Comparison of ENCODE assay signal across 10 cellular contexts in genomic region chr19:17090501-17091074, GRCh38. TPM values are rescaled to one million over a fixed set of nuclear protein-coding genes. Genes with fewer than 3 reads are reported as not detected.
DNase-seq lines count a peak whose midpoint lies in the region; ATAC-seq and TF ChIP-seq lines count a peak whose summit lies in the region.
"Had no signal": no experiment of that assay in that cellular context is flagged by ENCODE, and none has a peak within 500 bp of the region (broad histone marks: within the 10 kb centered on the region; RNA-seq: fewer than 3 reads in every experiment).

No MANE protein-coding gene starts in this region.

- no peak overlapping the region for H3K4me3 ChIP-seq in fibroblast of lung (replicated peaks in 1 of 4; ENCODE audit: control extremely low read depth in 1 of 4, insufficient read depth in 1 of 4, low read depth in 3 of 4, low read length in 4 of 4)
- no peak overlapping the region for H3K4me3 ChIP-seq in neural progenitor cell
- H3K4me3 ChIP-seq: heart right ventricle had no signal

- H3K27ac Mint-ChIP-seq in HFFc6 (peak overlapping the region; percentile 97), neural progenitor cell (no peak overlapping the region)
- H3K27ac Mint-ChIP-seq in activated CD4-positive, alpha-beta memory T cell treated with anti-CD3 and anti-CD28 coated beads, Interleukin-2, amount 10 ng/mL, durations not matched to agents 7 days and 5 days = peak overlapping the region; percentile 12

- H3K36me3 Mint-ChIP-seq in HFFc6 (ENCODE audit: low read depth) = peaks cover 26% of the 10 kb centered on the region; the same call in 1 of the 2 replicates
- peaks cover 33% of the 10 kb centered on the region for H3K36me3 Mint-ChIP-seq in activated CD4-positive, alpha-beta memory T cell treated with anti-CD3 and anti-CD28 coated beads, Interleukin-2, amount 10 ng/mL, durations not matched to agents 7 days and 5 days (ENCODE audit: low read depth)
- peaks cover 22% of the 10 kb centered on the region for H3K36me3 Mint-ChIP-seq in neural progenitor cell

- no peak for ATAC-seq in HG03025 (IDR thresholded peaks at IDR 0.05; ENCODE audit: low FRiP score, unreplicated experiment)

- peaks cover 86% of the 10 kb centered on the region for H3K79me2 ChIP-seq in fibroblast of lung (ENCODE audit: control insufficient read depth, insufficient read depth, low read length)
- peaks cover 22% of the 10 kb centered on the region for H3K79me2 ChIP-seq in neural progenitor cell (ENCODE audit: low read depth)

- H3K4me1 ChIP-seq in fibroblast of lung (ENCODE audit: control insufficient read depth, extremely low read depth, insufficient read depth, low read length) (peaks cover 34% of the 10 kb centered on the region), neural progenitor cell (no peaks in the 10 kb centered on the region)

- no peaks in the 10 kb centered on the region for H3K9me3 Mint-ChIP-seq in HFFc6
- no peaks in the 10 kb centered on the region for H3K9me3 Mint-ChIP-seq in activated CD4-positive, alpha-beta memory T cell treated with anti-CD3 and anti-CD28 coated beads, Interleukin-2, amount 10 ng/mL, durations not matched to agents 7 days and 5 days
- H3K9me3 Mint-ChIP-seq in neural progenitor cell = no peaks in the 10 kb centered on the region

- DNase-seq in HFFc6 (no peak), fibroblast of lung (ENCODE audit: low read depth in 2 of 2) (peak in 1 of 2 donors; percentile 73), OCI-M2 (lab: John Stamatoyannopoulos, UW; ENCODE audit: unreplicated experiment) (no peak), neural progenitor cell (ENCODE audit: low spot score) (no peak), cortex of kidney (lab: John Stamatoyannopoulos, UW) (no peak)
- DNase-seq in activated CD4-positive, alpha-beta memory T cell treated with anti-CD3 and anti-CD28 coated beads, Interleukin-2, amount 10 ng/mL, durations not matched to agents 7 days and 5 days = peak; percentile 26
- DNase-seq in stimulated activated CD8-positive, alpha-beta memory T cell treated with anti-CD3 and anti-CD28 coated beads, Interleukin-7, amount 100 ng/mL, for 4 hours (ENCODE audit: low read depth in 2 of 2) = peak; percentile 28 to 43
- DNase-seq: heart right ventricle, WERI-Rb-1 had no signal

- H3K4me2 ChIP-seq in fibroblast of lung (ENCODE audit: extremely low read depth, insufficient read depth, low read length) (no peak overlapping the region), neural progenitor cell (no peak overlapping the region)

- H3K4me3 Mint-ChIP-seq in HFFc6 (peak overlapping the region; percentile 77), neural progenitor cell (no peak overlapping the region)
- no peak overlapping the region for H3K4me3 Mint-ChIP-seq in activated CD4-positive, alpha-beta memory T cell treated with anti-CD3 and anti-CD28 coated beads, Interleukin-2, amount 10 ng/mL, durations not matched to agents 7 days and 5 days

- no peaks in the 10 kb centered on the region for H4K20me1 ChIP-seq in fibroblast of lung (ENCODE audit: control insufficient read depth, extremely low read depth, insufficient read depth, low read length)
- H4K20me1 ChIP-seq in neural progenitor cell (ENCODE audit: low read depth) = peaks cover 9% of the 10 kb centered on the region

- H3K4me1 Mint-ChIP-seq in HFFc6 (ENCODE audit: low read depth) (peaks cover 39% of the 10 kb centered on the region), neural progenitor cell (peaks cover 7% of the 10 kb centered on the region)
- H3K4me1 Mint-ChIP-seq in activated CD4-positive, alpha-beta memory T cell treated with anti-CD3 and anti-CD28 coated beads, Interleukin-2, amount 10 ng/mL, durations not matched to agents 7 days and 5 days = peaks cover 31% of the 10 kb centered on the region

- H2AFZ ChIP-seq in fibroblast of lung (ENCODE audit: low read length) (no peak overlapping the region), neural progenitor cell (replicated peaks) (no peak overlapping the region)

- CTCF ChIA-PET in activated CD4-positive, alpha-beta memory T cell treated with anti-CD3 and anti-CD28 coated beads, Interleukin-2, amount 10 ng/mL, durations not matched to agents 7 days and 5 days (lab: Charles Lee) = interaction anchor here (0.5 to 1.1 kb wide), 3 partner anchors 11 to 547 kb away, joined by 3 to 4 read pairs (median 3); no protein-coding TSS in a partner anchor

- no peaks in the 10 kb centered on the region for H3F3A ChIP-seq in neural progenitor cell (ENCODE audit: low read depth)

- H3K9ac ChIP-seq in fibroblast of lung (ENCODE audit: insufficient read depth, low read length) (no peak overlapping the region), neural progenitor cell (no peak overlapping the region)

- H3K27ac ChIP-seq in fibroblast of lung (ENCODE audit: insufficient read depth, low read length) (peak overlapping the region; percentile 71), neural progenitor cell (no peak overlapping the region)
- H3K27ac ChIP-seq: WERI-Rb-1 had no signal

- POLR2A ChIA-PET in activated CD4-positive, alpha-beta memory T cell treated with anti-CD3 and anti-CD28 coated beads, Interleukin-2, amount 10 ng/mL, durations not matched to agents 7 days and 5 days (lab: Charles Lee) = no interaction called here

- H3K9me3 ChIP-seq in fibroblast of lung (ENCODE audit: control insufficient read depth, insufficient read depth, low read depth, low read length) (no peaks in the 10 kb centered on the region), neural progenitor cell (ENCODE audit: low read depth) (no peaks in the 10 kb centered on the region)

- TF ChIP-seq CTCF in HFFc6 (IDR thresholded peaks at IDR 0.05) (no peak), fibroblast of lung (conservative IDR thresholded peaks at IDR 0.05 in 1 of 2, IDR thresholded peaks at IDR 0.05 in 1 of 2; ENCODE audit: low read depth in 1 of 2, low read length in 2 of 2) (no peak), neural progenitor cell (IDR thresholded peaks at IDR 0.05) (no peak)

- H3K27me3 ChIP-seq in fibroblast of lung (ENCODE audit: control insufficient read depth, insufficient read depth, low read length) (no peaks in the 10 kb centered on the region), neural progenitor cell (no peaks in the 10 kb centered on the region)
- H3K27me3 ChIP-seq: heart right ventricle had no signal

- no peaks in the 10 kb centered on the region for H3K36me3 ChIP-seq in fibroblast of lung (ENCODE audit: control insufficient read depth, insufficient read depth, low read length)
- no peaks in the 10 kb centered on the region for H3K36me3 ChIP-seq in neural progenitor cell

- H3K27me3 Mint-ChIP-seq in HFFc6 (ENCODE audit: insufficient read depth) = no peaks in the 10 kb centered on the region; the same call in none of the 2 replicates
- no peaks in the 10 kb centered on the region for H3K27me3 Mint-ChIP-seq in activated CD4-positive, alpha-beta memory T cell treated with anti-CD3 and anti-CD28 coated beads, Interleukin-2, amount 10 ng/mL, durations not matched to agents 7 days and 5 days
- peaks cover 6% of the 10 kb centered on the region for H3K27me3 Mint-ChIP-seq in neural progenitor cell (ENCODE audit: insufficient read depth, low read depth)

RNA-seq across cellular contexts. Expression of gene MYO9B, which starts 15.0 kb away (rescaled TPM):
- 10 to 100 TPM; 81.2 to 89.0 (median 83.4) TPM for total RNA-seq in HFFc6 (2021; fragmentation: NEBNext Ultra II Directional; extraction: Animal tissue kit (Norgen Biotek cat#: 25700))
- 100 to 1,000 TPM; 190 to 203 TPM for total RNA-seq in activated CD4-positive, alpha-beta memory T cell treated with anti-CD3 and anti-CD28 coated beads, Interleukin-2, amount 10 ng/mL, durations not matched to agents 7 days and 5 days
- total RNA-seq in fibroblast of lung (44.2 and 52.5 TPM in 2 replicates), neural progenitor cell (ENCODE audit: low replicate concordance) (38.5 and 42.2 TPM in 2 replicates)
- 32.5 and 39.5 TPM in 2 replicates for polyA plus RNA-seq in fibroblast of lung
- 64.0 and 66.2 TPM in 2 replicates for polyA plus RNA-seq in fibroblast of lung (2012)
- polyA minus RNA-seq in fibroblast of lung (ENCODE audit: low replicate concordance) = 143 and 156 TPM in 2 replicates

RNA-seq across cellular contexts. Expression of gene HAUS8, which starts 15.3 kb away (rescaled TPM):
- 10 to 100 TPM in 5 of 6 experiments, 1 to 10 TPM in 1; 7.6 to 13.2 (median 12.2) TPM for total RNA-seq in HFFc6 (2021; fragmentation: NEBNext Ultra II Directional; extraction: Animal tissue kit (Norgen Biotek cat#: 25700))
- 10 to 100 TPM; 37.0 to 40.6 TPM for total RNA-seq in activated CD4-positive, alpha-beta memory T cell treated with anti-CD3 and anti-CD28 coated beads, Interleukin-2, amount 10 ng/mL, durations not matched to agents 7 days and 5 days
- 2.0 and 2.1 TPM in 2 replicates for total RNA-seq in fibroblast of lung
- polyA plus RNA-seq in fibroblast of lung = 6.7 and 13.8 TPM in 2 replicates
- 5.0 and 12.2 TPM in 2 replicates for polyA plus RNA-seq in fibroblast of lung (2012)
- polyA minus RNA-seq in fibroblast of lung (ENCODE audit: low replicate concordance) = 2.7 and 6.0 TPM in 2 replicates
- 15.6 and 16.3 TPM in 2 replicates for total RNA-seq in neural progenitor cell (ENCODE audit: low replicate concordance)

Comparison
In these comparisons a context has a peak if more than half of its experiments do, and no peak if none do; other contexts are left out.
1. DNase-seq: peak in activated CD4-positive, alpha-beta memory T cell treated with anti-CD3 and anti-CD28 coated beads, Interleukin-2, amount 10 ng/mL, durations not matched to agents 7 days and 5 days (single experiment) and stimulated activated CD8-positive, alpha-beta memory T cell treated with anti-CD3 and anti-CD28 coated beads, Interleukin-7, amount 100 ng/mL, for 4 hours (2 of 2); none in HFFc6 (single experiment), OCI-M2 (single experiment), neural progenitor cell (single experiment) and cortex of kidney (single experiment).